8 cellular contexts compared by ENCODE assay signal in the genomic region with DNA sequence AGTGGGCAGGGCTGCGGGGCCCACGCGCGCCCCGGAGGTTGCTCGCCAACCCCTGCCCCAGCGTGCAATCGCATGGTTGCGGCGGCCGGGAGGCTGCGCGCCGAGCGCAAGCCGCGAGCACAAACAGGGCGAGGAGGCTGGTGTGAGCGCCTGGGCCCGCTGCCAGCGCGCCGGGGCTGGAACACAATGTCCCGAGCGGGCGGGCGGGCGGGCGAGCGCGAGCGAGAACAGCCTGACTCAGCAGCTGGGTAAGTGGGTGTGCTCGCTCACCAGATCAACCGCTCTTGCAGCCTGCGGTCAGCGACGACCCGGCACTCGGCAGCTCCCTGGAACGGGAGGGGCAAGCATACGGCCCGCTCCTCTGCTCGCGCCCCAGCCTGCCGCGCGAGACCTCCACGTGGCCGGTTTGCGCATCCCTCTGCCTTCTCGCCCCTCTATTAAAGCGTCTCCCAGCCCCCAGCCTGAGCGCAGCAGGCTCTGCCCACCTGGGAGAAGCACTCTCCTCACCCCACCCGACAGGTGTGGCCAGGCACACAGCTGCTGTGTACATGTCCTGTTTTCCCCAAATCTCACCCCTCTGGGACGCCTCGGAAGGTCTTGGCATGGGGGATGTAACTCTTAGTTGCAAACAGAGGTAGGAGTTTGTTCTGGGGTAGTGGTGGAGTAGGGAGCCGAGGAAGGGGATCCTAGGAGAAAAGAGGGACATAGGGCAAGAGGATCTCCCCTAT. TPM values are rescaled to one million over a fixed set of nuclear protein-coding genes. Genes with fewer than 3 reads are reported as not detected.
A peak's percentile ranks its signal among the peaks of the same experiment; 100 is the strongest.
DNase-seq lines count a peak whose midpoint lies in the region; ATAC-seq, FAIRE-seq and TF ChIP-seq lines count a peak whose summit lies in the region.

No MANE protein-coding gene starts in this region.

- no peaks in the 10 kb centered on the region for H3K36me3 Mint-ChIP-seq in astrocyte (ENCODE audit: low read depth, unreplicated experiment)

- TF ChIP-seq POLR2A in vagina (IDR thresholded peaks at IDR 0.05), result peak in 1 of 2 donors; percentile 32

- H2AFZ ChIP-seq in astrocyte (ENCODE audit: low read depth, low read length), result peak overlapping the region; percentile 93

- peak; percentile 34 for DNase-seq in NCI-H187 treated with DMSO at 0.1 percent for 48 hours (lab: John Stamatoyannopoulos, UW)
- DNase-seq in T-helper 22 cell (ENCODE audit: low read depth), result peak; percentile 83
- DNase-seq in astrocyte (ENCODE audit: low read depth), result peak; percentile 92
- peak; percentile 95 for DNase-seq in hepatic stellate cell (ENCODE audit: low spot score)
- DNase-seq in vagina (ENCODE audit: extremely low spot score in 2 of 2), result peak in 1 of 2 donors; percentile 99

- peak overlapping the region; percentile 97 for H3K4me2 ChIP-seq in astrocyte (ENCODE audit: low read length)

- peak overlapping the region; percentile 84 for H3K27ac Mint-ChIP-seq in astrocyte (ENCODE audit: unreplicated experiment)

- H3K27me3 ChIP-seq in astrocyte (ENCODE audit: insufficient read depth, low read length) (no peaks in the 10 kb centered on the region), rectal smooth muscle tissue (ENCODE audit: control insufficient read depth, insufficient read depth, low read length) (no peaks in the 10 kb centered on the region), vagina (no peaks in the 10 kb centered on the region)

- H3K36me3 ChIP-seq in astrocyte (ENCODE audit: insufficient read depth, low read length) (no peaks in the 10 kb centered on the region), rectal smooth muscle tissue (ENCODE audit: control insufficient read depth, insufficient read depth, low read length) (no peaks in the 10 kb centered on the region), vagina (no peaks in the 10 kb centered on the region)

- H3K27ac ChIP-seq in astrocyte (ENCODE audit: low read depth, low read length) (peak overlapping the region; percentile 43), rectal smooth muscle tissue (ENCODE audit: low read depth, low read length) (peak overlapping the region; percentile 100), vagina (peak overlapping the region; percentile 99)

- H3K9me3 ChIP-seq in astrocyte (ENCODE audit: insufficient read depth, low read depth, low read length) (no peaks in the 10 kb centered on the region), vagina (no peaks in the 10 kb centered on the region)

- intact Hi-C loops in vagina (cut with DNase I), result loop anchor here (2.0 kb wide), 1 partner anchor 127 kb away; no protein-coding TSS in a partner anchor

- peak overlapping the region; percentile 73 for H3K9ac ChIP-seq in astrocyte (ENCODE audit: low read length)
- peak overlapping the region; percentile 96 for H3K9ac ChIP-seq in rectal smooth muscle tissue (ENCODE audit: low read length)

- no peak for FAIRE-seq in astrocyte (lab: Jason Lieb, UNC)

- H3K4me1 Mint-ChIP-seq in astrocyte (ENCODE audit: low read depth, unreplicated experiment), result peaks cover 32% of the 10 kb centered on the region

- H3K4me3 ChIP-seq in GM08714 (ENCODE audit: low read length), result peak overlapping the region; percentile 18; the same call in 1 of the 2 replicates
- peak overlapping the region; percentile 63 for H3K4me3 ChIP-seq in astrocyte (ENCODE audit: insufficient read depth, low read depth, low read length)
- peak overlapping the region; percentile 80 for H3K4me3 ChIP-seq in rectal smooth muscle tissue (ENCODE audit: low read length)
- H3K4me3 ChIP-seq in vagina, result peak overlapping the region; percentile 45 to 53

- H3K4me1 ChIP-seq in astrocyte (ENCODE audit: insufficient read depth, low read length) (peaks cover 36% of the 10 kb centered on the region), rectal smooth muscle tissue (ENCODE audit: control insufficient read depth, insufficient read depth, low read length) (peaks cover 50% of the 10 kb centered on the region), vagina (peaks cover 86% of the 10 kb centered on the region)

- peak; percentile 34 for ATAC-seq in HG02623 (IDR thresholded peaks at IDR 0.05; ENCODE audit: unreplicated experiment)

- no peak for TF ChIP-seq CTCF in astrocyte (IDR thresholded peaks at IDR 0.05; ENCODE audit: insufficient read depth, low read depth, low read length)
- no peak for TF ChIP-seq CTCF in vagina (IDR thresholded peaks at IDR 0.05)

- peaks cover 27% of the 10 kb centered on the region for H3K27me3 Mint-ChIP-seq in astrocyte (ENCODE audit: low read depth, unreplicated experiment)

- no peaks in the 10 kb centered on the region for H3K9me3 Mint-ChIP-seq in astrocyte (ENCODE audit: unreplicated experiment)

- H3K4me3 Mint-ChIP-seq in astrocyte (ENCODE audit: unreplicated experiment), result peak overlapping the region; percentile 75

- H3K79me2 ChIP-seq in astrocyte (ENCODE audit: insufficient read depth, low read length), result no peaks in the 10 kb centered on the region

- no peaks in the 10 kb centered on the region for H4K20me1 ChIP-seq in astrocyte (ENCODE audit: insufficient read depth, low read length)

RNA-seq across cellular contexts. Expression of a gene that starts 8.7 kb away (rescaled TPM):
- total RNA-seq in astrocyte, result 0.25 TPM in 1 of 2 replicates, not detected in the other
- not detected for total RNA-seq in vagina

RNA-seq across cellular contexts. Expression of a gene that starts 39.4 kb away (rescaled TPM):
- total RNA-seq in astrocyte, result 4.2 and 4.6 TPM in 2 replicates
- total RNA-seq in vagina, result 246 TPM

RNA-seq across cellular contexts. Expression of a gene that starts 48.3 kb away (rescaled TPM):
- total RNA-seq in astrocyte (not detected in 2 replicates), vagina (not detected)

RNA-seq across cellular contexts. Expression of a gene that starts 52.7 kb away (rescaled TPM):
- not detected in 2 replicates for total RNA-seq in astrocyte
- not detected for total RNA-seq in vagina

Comparison
In these comparisons a context has a peak if more than half of its experiments do, and no peak if none do; other contexts are left out.
1. H3K4me3 ChIP-seq: peak in every context shown above with its lines; median percentile 80 in rectal smooth muscle tissue; 63 in astrocyte; 49 in vagina; 18 in GM08714.
2. H3K27ac ChIP-seq: peak in every context shown above with its lines; median percentile 100 in rectal smooth muscle tissue; 99 in vagina; 43 in astrocyte.
3. RNA of a gene that starts 39.4 kb away (total RNA-seq): 246 TPM in vagina (single experiment); 4.2 to 4.6 TPM in astrocyte; every median in the first group is over 10 times any median in the second.